Comparison of ENCODE assay signal across 2 cellular contexts in the genomic region with DNA sequence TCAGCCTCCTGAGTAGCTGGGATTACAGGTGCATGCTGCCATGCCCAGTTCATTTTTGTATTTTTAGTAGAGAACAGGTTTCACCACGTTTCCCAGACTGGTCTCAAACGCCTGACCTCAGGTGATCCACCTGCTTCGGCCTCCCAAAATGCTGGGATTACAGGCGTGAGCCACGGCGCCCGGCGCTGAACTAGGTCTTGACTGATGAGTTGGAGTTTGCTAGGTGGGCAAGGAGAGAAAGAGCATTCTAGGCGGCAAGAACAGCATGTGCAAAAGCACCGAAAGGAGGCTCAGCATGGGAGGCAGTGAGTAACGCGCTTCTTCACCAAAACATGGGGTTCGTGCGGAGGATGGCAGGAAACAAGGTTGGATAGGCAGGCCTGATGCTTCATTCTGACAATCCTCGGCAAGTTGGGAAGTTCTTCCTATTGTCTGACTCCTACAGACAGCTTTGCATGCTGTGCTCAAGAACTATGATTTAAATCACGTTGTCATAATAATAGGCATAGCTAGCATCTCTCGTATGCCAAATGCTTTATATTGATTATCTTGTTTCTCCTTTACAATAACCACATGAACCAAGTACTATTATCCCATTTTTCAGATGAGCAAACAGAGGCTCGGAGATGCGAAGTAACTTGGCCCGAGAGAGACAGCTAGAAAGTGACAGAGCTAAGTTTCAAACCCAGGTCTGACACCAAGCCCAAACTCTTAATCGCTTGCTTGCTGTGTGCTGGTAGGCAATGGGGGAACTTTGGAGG.
TF ChIP-seq lines count a peak whose summit lies in the region.

No MANE protein-coding gene starts in this region.

TF ChIP-seq in HepG2, 621 proteins besides CTCF, POLR2A, EP300 and RAD21:
- no peak for TF ChIP-seq TARDBP (CRISPR knock-in tag; IDR thresholded peaks at IDR 0.05)
- 0 out of 2 replicates have a peak, but pooled peaks have one; percentile 19 for TF ChIP-seq ZNF629 (CRISPR knock-in tag; conservative IDR thresholded peaks at IDR 0.05)
- TF ChIP-seq ZNF768 (CRISPR knock-in tag; IDR thresholded peaks at IDR 0.05) = peak; percentile 26; the same call in 1 of the 2 replicates
- TF ChIP-seq, protein P1, sequence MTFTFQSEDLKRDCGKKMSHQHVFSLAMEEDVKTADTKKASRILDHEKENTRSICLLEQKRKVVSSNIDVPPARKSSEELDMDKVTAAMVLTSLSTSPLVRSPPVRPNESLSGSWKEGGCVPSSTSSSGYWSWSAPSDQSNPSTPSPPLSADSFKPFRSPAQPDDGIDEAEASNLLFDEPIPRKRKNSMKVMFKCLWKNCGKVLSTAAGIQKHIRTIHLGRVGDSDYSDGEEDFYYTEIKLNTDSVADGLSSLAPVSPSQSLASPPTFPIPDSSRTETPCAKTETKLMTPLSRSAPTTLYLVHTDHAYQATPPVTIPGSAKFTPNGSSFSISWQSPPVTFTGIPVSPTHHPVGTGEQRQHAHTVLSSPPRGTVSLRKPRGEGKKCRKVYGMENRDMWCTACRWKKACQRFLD (CRISPR knock-in tag; IDR thresholded peaks at IDR 0.05; ENCODE audit: borderline replicate concordance) = no peak
TF ChIP-seq in HepG2: peak in this region for 2.

TF ChIP-seq in H1, 55 proteins besides CTCF, POLR2A, EP300 and RAD21:
- TF ChIP-seq POU5F1 (IDR thresholded peaks at IDR 0.05; ENCODE audit: low read depth, low read length) (no peak), HDAC2 (IDR thresholded peaks at IDR 0.05; ENCODE audit: borderline replicate concordance in 1 of 2, low read depth in 2 of 2, low read length in 2 of 2) (peak in 1 of 2 experiments; percentile 70; a peak in 1 of 4 replicates), KDM1A (IDR thresholded peaks at IDR 0.05; ENCODE audit: borderline replicate concordance, low read length) (peak; percentile 67; the same call in 1 of the 2 replicates), ZNF274 (IDR thresholded peaks at IDR 0.05; ENCODE audit: borderline replicate concordance, extremely low read depth, low read length) (no peak), JUN (IDR thresholded peaks at IDR 0.05; ENCODE audit: low read depth, low read length) (no peak), SAP30 (IDR thresholded peaks at IDR 0.05; ENCODE audit: insufficient read depth, insufficient replicate concordance, low read length) (no peak), NANOG (IDR thresholded peaks at IDR 0.05; ENCODE audit: insufficient read depth, low read depth, low read length, poor library complexity, severe bottlenecking) (no peak), POLR2AphosphoS5 (IDR thresholded peaks at IDR 0.05; ENCODE audit: low read depth, low read length) (no peak), EGR1 (IDR thresholded peaks at IDR 0.05; ENCODE audit: borderline replicate concordance, low read depth, low read length) (no peak), RFX5 (IDR thresholded peaks at IDR 0.05; ENCODE audit: borderline replicate concordance, low read depth, low read length) (no peak), SP2 (IDR thresholded peaks at IDR 0.05; ENCODE audit: low read length) (no peak), CHD1 (IDR thresholded peaks at IDR 0.05; ENCODE audit: low read depth, low read length) (no peak)
- TF ChIP-seq, protein P2, sequence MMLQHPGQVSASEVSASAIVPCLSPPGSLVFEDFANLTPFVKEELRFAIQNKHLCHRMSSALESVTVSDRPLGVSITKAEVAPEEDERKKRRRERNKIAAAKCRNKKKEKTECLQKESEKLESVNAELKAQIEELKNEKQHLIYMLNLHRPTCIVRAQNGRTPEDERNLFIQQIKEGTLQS (IDR thresholded peaks at IDR 0.05; ENCODE audit: insufficient read depth, low read depth, low read length) = no peak
